In genomic region chr6:149938571-149939462, GRCh38 we compare ENCODE assay signal across 1 cellular context.
A peak's percentile ranks its signal among the peaks of the same experiment; 100 is the strongest.
TF ChIP-seq lines count a peak whose summit lies in the region.

No MANE protein-coding gene starts in this region.

TF ChIP-seq in H1, 55 proteins besides CTCF, POLR2A, EP300 and RAD21 (continued from another document):
- TF ChIP-seq ATF2 (IDR thresholded peaks at IDR 0.05; ENCODE audit: low read length) (no peak), TAF1 (IDR thresholded peaks at IDR 0.05; ENCODE audit: low read depth, low read length) (no peak), KDM4A (IDR thresholded peaks at IDR 0.05; ENCODE audit: low read depth, low read length, severe bottlenecking) (peak; percentile 62), RNF2 (IDR thresholded peaks at IDR 0.05; ENCODE audit: borderline replicate concordance, low read depth, low read length, missing control alignments, poor library complexity, severe bottlenecking) (peak; percentile 87), TAF7 (optimal IDR thresholded peaks at IDR 0.05; ENCODE audit: borderline replicate concordance, low read depth, low read length) (no peak), GABPA (IDR thresholded peaks at IDR 0.05; ENCODE audit: borderline replicate concordance, insufficient read depth, low read length) (no peak), CHD7 (IDR thresholded peaks at IDR 0.05; ENCODE audit: insufficient replicate concordance, low read length) (no peak), E2F6 (IDR thresholded peaks at IDR 0.05) (peak; percentile 37), CREB1 (IDR thresholded peaks at IDR 0.05) (no peak), EZH2 (IDR thresholded peaks at IDR 0.05; ENCODE audit: low read depth, low read length, severe bottlenecking) (peak; percentile 98), CBX8 (IDR thresholded peaks at IDR 0.05; ENCODE audit: borderline replicate concordance, low read depth, low read length) (peak; percentile 28; the same call in 1 of the 2 replicates), MAX (IDR thresholded peaks at IDR 0.05) (no peak; the same call in 1 of the 2 replicates), SUZ12 (IDR thresholded peaks at IDR 0.05; ENCODE audit: low read length) (peak; percentile 96), CHD2 (IDR thresholded peaks at IDR 0.05; ENCODE audit: low read length) (no peak), JUND (IDR thresholded peaks at IDR 0.05; ENCODE audit: low read length) (no peak), CBX5 (IDR thresholded peaks at IDR 0.05; ENCODE audit: low read depth, low read length) (no peak), SP2 (IDR thresholded peaks at IDR 0.05; ENCODE audit: low read length) (no peak), ZNF274 (IDR thresholded peaks at IDR 0.05; ENCODE audit: borderline replicate concordance, extremely low read depth, low read length) (no peak)
TF ChIP-seq in H1: peak in this region for 6.
